Comparison of ENCODE assay signal across 1 cellular context in genomic region chr19:35852029-35852780, GRCh38.
TF ChIP-seq lines count a peak whose summit lies in the region.

TSS of gene NPHS1 (minus strand) at chr19:35852504. CDS start at chr19:35851837, 667 bp downstream.

TF ChIP-seq in HEK293, 187 proteins besides CTCF, POLR2A, EP300 and RAD21 (continued from another document):
- no peak for TF ChIP-seq ATF2 (tag by site-specific recombination; IDR thresholded peaks at IDR 0.05; ENCODE audit: low read depth)
- peak; percentile 96 for TF ChIP-seq ZNF121 (tag by site-specific recombination; IDR thresholded peaks at IDR 0.05)
- TF ChIP-seq SP3 (tag by site-specific recombination; IDR thresholded peaks at IDR 0.05), result no peak
- TF ChIP-seq ZNF776 (tag by site-specific recombination; IDR thresholded peaks at IDR 0.05; ENCODE audit: borderline replicate concordance), result no peak
- TF ChIP-seq ZFP37 (tag by site-specific recombination; IDR thresholded peaks at IDR 0.05), result no peak
- TF ChIP-seq OSR2 (tag by site-specific recombination; IDR thresholded peaks at IDR 0.05), result no peak
- no peak for TF ChIP-seq ZNF37A (tag by site-specific recombination; IDR thresholded peaks at IDR 0.05)
- no peak for TF ChIP-seq ZNF211 (tag by site-specific recombination; IDR thresholded peaks at IDR 0.05; ENCODE audit: low read depth)
- no peak for TF ChIP-seq ZFP69B (tag by site-specific recombination; IDR thresholded peaks at IDR 0.05)
- no peak for TF ChIP-seq HIC1 (tag by site-specific recombination; IDR thresholded peaks at IDR 0.05)
- TF ChIP-seq ZNF140 (tag by site-specific recombination; IDR thresholded peaks at IDR 0.05), result no peak
- TF ChIP-seq ZNF707 (tag by site-specific recombination; IDR thresholded peaks at IDR 0.05), result no peak
- peak; percentile 94 for TF ChIP-seq ZNF362 (tag by site-specific recombination; IDR thresholded peaks at IDR 0.05)
- TF ChIP-seq ZBTB17 (tag by site-specific recombination; IDR thresholded peaks at IDR 0.05), result peak; percentile 77
- no peak for TF ChIP-seq ZNF354C (tag by site-specific recombination; IDR thresholded peaks at IDR 0.05; ENCODE audit: borderline replicate concordance, low read depth)
- TF ChIP-seq ZNF2 (tag by site-specific recombination; IDR thresholded peaks at IDR 0.05), result no peak
- no peak for TF ChIP-seq MEIS1 (CRISPR knock-in tag; IDR thresholded peaks at IDR 0.05; ENCODE audit: borderline replicate concordance)
- TF ChIP-seq PATZ1 (tag by site-specific recombination; IDR thresholded peaks at IDR 0.05), result peak; percentile 55
- peak; percentile 77 for TF ChIP-seq ZNF596 (tag by site-specific recombination; IDR thresholded peaks at IDR 0.05)
- TF ChIP-seq ZIC2 (tag by site-specific recombination; IDR thresholded peaks at IDR 0.05), result peak; percentile 100
- no peak for TF ChIP-seq ZNF175 (tag by site-specific recombination; IDR thresholded peaks at IDR 0.05)
- peak; percentile 72 for TF ChIP-seq ZNF366 (tag by site-specific recombination; conservative IDR thresholded peaks at IDR 0.05)
- TF ChIP-seq ZNF335 (tag by site-specific recombination; conservative IDR thresholded peaks at IDR 0.05), result peak; percentile 88
- TF ChIP-seq ZNF837 (tag by site-specific recombination; IDR thresholded peaks at IDR 0.05), result no peak
- TF ChIP-seq REST (tag by site-specific recombination; IDR thresholded peaks at IDR 0.05), result 0 out of 2 replicates have a peak, but pooled peaks have one; percentile 19
- TF ChIP-seq ZNF114 (tag by site-specific recombination; IDR thresholded peaks at IDR 0.05), result no peak
- no peak for TF ChIP-seq ZNF521 (tag by site-specific recombination; IDR thresholded peaks at IDR 0.05)
- TF ChIP-seq ZNF621 (tag by site-specific recombination; IDR thresholded peaks at IDR 0.05), result no peak
- no peak for TF ChIP-seq ZNF664 (tag by site-specific recombination; IDR thresholded peaks at IDR 0.05)
- TF ChIP-seq ZBTB20 (tag by site-specific recombination; IDR thresholded peaks at IDR 0.05), result no peak
- no peak for TF ChIP-seq ZNF645 (tag by site-specific recombination; IDR thresholded peaks at IDR 0.05)
- TF ChIP-seq ZNF624 (tag by site-specific recombination; IDR thresholded peaks at IDR 0.05), result no peak
- TF ChIP-seq ZNF660 (tag by site-specific recombination; IDR thresholded peaks at IDR 0.05), result no peak
- no peak for TF ChIP-seq ZBTB7A (tag by site-specific recombination; IDR thresholded peaks at IDR 0.05; ENCODE audit: low read depth)
- no peak for TF ChIP-seq ZNF692 (tag by site-specific recombination; IDR thresholded peaks at IDR 0.05)
- TF ChIP-seq SP7 (tag by site-specific recombination; IDR thresholded peaks at IDR 0.05), result no peak
- no peak for TF ChIP-seq ZNF600 (tag by site-specific recombination; IDR thresholded peaks at IDR 0.05)
- 0 out of 2 replicates have a peak, but pooled peaks have one; percentile 2 for TF ChIP-seq SP2 (tag by site-specific recombination; IDR thresholded peaks at IDR 0.05)
- no peak for TF ChIP-seq OVOL3 (tag by site-specific recombination; IDR thresholded peaks at IDR 0.05)
- no peak for TF ChIP-seq KLF17 (tag by site-specific recombination; IDR thresholded peaks at IDR 0.05)
- no peak for TF ChIP-seq ZNF423 (tag by site-specific recombination; IDR thresholded peaks at IDR 0.05)
- TF ChIP-seq ZNF112 (tag by site-specific recombination; IDR thresholded peaks at IDR 0.05), result no peak
- TF ChIP-seq ZEB2 (tag by site-specific recombination; IDR thresholded peaks at IDR 0.05), result no peak
- no peak for TF ChIP-seq ZNF350 (tag by site-specific recombination; IDR thresholded peaks at IDR 0.05)
- TF ChIP-seq ZNF623 (tag by site-specific recombination; IDR thresholded peaks at IDR 0.05), result no peak
- TF ChIP-seq ZNF433 (tag by site-specific recombination; IDR thresholded peaks at IDR 0.05; ENCODE audit: low read depth), result no peak; the same call in 1 of the 2 replicates
- no peak for TF ChIP-seq FEZF1 (tag by site-specific recombination; IDR thresholded peaks at IDR 0.05)
- no peak for TF ChIP-seq ZNF146 (tag by site-specific recombination; IDR thresholded peaks at IDR 0.05)
- no peak for TF ChIP-seq ZNF394 (tag by site-specific recombination; IDR thresholded peaks at IDR 0.05; ENCODE audit: borderline replicate concordance)
- TF ChIP-seq ZSCAN5A (tag by site-specific recombination; IDR thresholded peaks at IDR 0.05), result no peak
- TF ChIP-seq BCL11B (tag by site-specific recombination; IDR thresholded peaks at IDR 0.05; ENCODE audit: low read depth), result no peak
- no peak for TF ChIP-seq ZNF510 (tag by site-specific recombination; IDR thresholded peaks at IDR 0.05; ENCODE audit: insufficient replicate concordance)
- TF ChIP-seq ZNF670 (tag by site-specific recombination; IDR thresholded peaks at IDR 0.05; ENCODE audit: low read depth), result no peak
- no peak for TF ChIP-seq ZNF416 (tag by site-specific recombination; IDR thresholded peaks at IDR 0.05)
- TF ChIP-seq ZNF76 (tag by site-specific recombination; IDR thresholded peaks at IDR 0.05; ENCODE audit: borderline replicate concordance, low read depth), result no peak
- TF ChIP-seq ZFHX2 (tag by site-specific recombination; conservative IDR thresholded peaks at IDR 0.05), result no peak
- TF ChIP-seq SCRT1 (tag by site-specific recombination; IDR thresholded peaks at IDR 0.05; ENCODE audit: borderline replicate concordance), result no peak
TF ChIP-seq in HEK293: peak in this region for 10.
